Comparison of ENCODE assay signal across 8 cellular contexts in the genomic region with DNA sequence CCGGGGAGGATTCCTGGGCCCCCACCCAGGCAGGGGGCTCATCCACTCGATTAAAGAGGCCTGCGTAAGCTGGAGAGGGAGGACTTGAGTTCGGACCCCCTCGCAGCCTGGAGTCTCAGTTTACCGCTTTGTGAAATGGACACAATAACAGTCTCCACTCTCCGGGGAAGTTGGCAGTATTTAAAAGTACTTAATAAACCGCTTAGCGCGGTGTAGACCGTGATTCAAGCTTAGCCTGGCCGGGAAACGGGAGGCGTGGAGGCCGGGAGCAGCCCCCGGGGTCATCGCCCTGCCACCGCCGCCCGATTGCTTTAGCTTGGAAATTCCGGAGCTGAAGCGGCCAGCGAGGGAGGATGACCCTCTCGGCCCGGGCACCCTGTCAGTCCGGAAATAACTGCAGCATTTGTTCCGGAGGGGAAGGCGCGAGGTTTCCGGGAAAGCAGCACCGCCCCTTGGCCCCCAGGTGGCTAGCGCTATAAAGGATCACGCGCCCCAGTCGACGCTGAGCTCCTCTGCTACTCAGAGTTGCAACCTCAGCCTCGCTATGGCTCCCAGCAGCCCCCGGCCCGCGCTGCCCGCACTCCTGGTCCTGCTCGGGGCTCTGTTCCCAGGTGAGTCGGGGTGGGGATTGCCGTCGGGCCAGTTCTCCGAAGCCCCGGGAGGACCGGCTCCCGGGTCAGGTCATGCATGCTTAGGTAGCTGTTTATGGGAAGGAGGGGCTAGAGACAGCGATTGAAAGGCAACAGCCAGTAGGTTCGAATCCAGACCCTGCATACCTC. TPM values are rescaled to one million over a fixed set of nuclear protein-coding genes. Genes with fewer than 3 reads are reported as not detected.
A peak's percentile ranks its signal among the peaks of the same experiment; 100 is the strongest.
DNase-seq lines count a peak whose midpoint lies in the region; ATAC-seq and TF ChIP-seq lines count a peak whose summit lies in the region.

A gene with protein sequence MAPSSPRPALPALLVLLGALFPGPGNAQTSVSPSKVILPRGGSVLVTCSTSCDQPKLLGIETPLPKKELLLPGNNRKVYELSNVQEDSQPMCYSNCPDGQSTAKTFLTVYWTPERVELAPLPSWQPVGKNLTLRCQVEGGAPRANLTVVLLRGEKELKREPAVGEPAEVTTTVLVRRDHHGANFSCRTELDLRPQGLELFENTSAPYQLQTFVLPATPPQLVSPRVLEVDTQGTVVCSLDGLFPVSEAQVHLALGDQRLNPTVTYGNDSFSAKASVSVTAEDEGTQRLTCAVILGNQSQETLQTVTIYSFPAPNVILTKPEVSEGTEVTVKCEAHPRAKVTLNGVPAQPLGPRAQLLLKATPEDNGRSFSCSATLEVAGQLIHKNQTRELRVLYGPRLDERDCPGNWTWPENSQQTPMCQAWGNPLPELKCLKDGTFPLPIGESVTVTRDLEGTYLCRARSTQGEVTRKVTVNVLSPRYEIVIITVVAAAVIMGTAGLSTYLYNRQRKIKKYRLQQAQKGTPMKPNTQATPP (plus strand): TSS at position 505 of the 779 bp plus-strand sequence. CDS start 40 bp downstream, at position 545.

- peak within 1 kb of the TSS; percentile 86 for H3K4me3 Mint-ChIP-seq in activated naive CD8-positive, alpha-beta T cell treated with anti-CD3 and anti-CD28 coated beads, Interleukin-2, amount 10 ng/mL, durations not matched to agents 7 days and 5 days

- H3K4me1 Mint-ChIP-seq in activated naive CD8-positive, alpha-beta T cell treated with anti-CD3 and anti-CD28 coated beads, Interleukin-2, amount 10 ng/mL, durations not matched to agents 7 days and 5 days = peaks cover 23% of the 10 kb centered on the region

- TF ChIP-seq CTCF in retinal pigment epithelial cell (conservative IDR thresholded peaks at IDR 0.05; ENCODE audit: low read depth, low read length) = no peak

- DNase-seq in T follicular helper cell (ENCODE audit: low read depth) (peak; percentile 52), right cardiac atrium (peak; percentile 91 to 94 (median 94)), retinal pigment epithelial cell (ENCODE audit: low read depth) (peak; percentile 22), NCI-H1092 (lab: John Stamatoyannopoulos, UW) (no peak)
- DNase-seq in activated naive CD8-positive, alpha-beta T cell treated with anti-CD3 and anti-CD28 coated beads, Interleukin-2, amount 10 ng/mL, durations not matched to agents 7 days and 5 days = peak; percentile 83

- H3K9me3 ChIP-seq in right cardiac atrium (ENCODE audit: control insufficient read depth, low read length) = no peaks in the 10 kb centered on the region

- WGBS in right cardiac atrium = 3% methylated on average over 51 of the region's 51 CpGs

- intact Hi-C loops in right cardiac atrium (cut with DNase I) = loop anchor here in 2 of 4 donors (10.0 kb wide), 2 partner anchors 54 to 64 kb away; a partner anchor contains a TSS

- peak within 1 kb of the TSS; percentile 7 for H2AFZ ChIP-seq in ACC112 (ENCODE audit: low read length, unreplicated experiment)

- H3K27ac ChIP-seq in ACC112 (ENCODE audit: low read depth, low read length) = peak within 1 kb of the TSS; percentile 84
- H3K27ac ChIP-seq in right cardiac atrium (ENCODE audit: low read length) = peak within 1 kb of the TSS; percentile 81

- H3K4me3 ChIP-seq in ACC112 (ENCODE audit: low read depth, low read length) (peak within 1 kb of the TSS; percentile 80), right cardiac atrium (ENCODE audit: low read length) (peak within 1 kb of the TSS; percentile 33), retinal pigment epithelial cell (ENCODE audit: low read length) (peak within 1 kb of the TSS; percentile 43)

- POLR2A ChIA-PET in activated naive CD8-positive, alpha-beta T cell treated with anti-CD3 and anti-CD28 coated beads, Interleukin-2, amount 10 ng/mL, durations not matched to agents 7 days and 5 days (lab: Charles Lee) = interaction anchor here (0.6 to 4.7 kb wide), 26 partner anchors 10 to 891 kb away, joined by 3 to 60 read pairs (median 6); a partner anchor contains a TSS

- peaks cover 5% of the 10 kb centered on the region for H3K36me3 Mint-ChIP-seq in activated naive CD8-positive, alpha-beta T cell treated with anti-CD3 and anti-CD28 coated beads, Interleukin-2, amount 10 ng/mL, durations not matched to agents 7 days and 5 days

- peaks cover 18% of the 10 kb centered on the region for H3K79me2 ChIP-seq in ACC112 (ENCODE audit: control insufficient read depth, insufficient read depth, low read length, unreplicated experiment)

- H3K9me3 Mint-ChIP-seq in activated naive CD8-positive, alpha-beta T cell treated with anti-CD3 and anti-CD28 coated beads, Interleukin-2, amount 10 ng/mL, durations not matched to agents 7 days and 5 days = no peaks in the 10 kb centered on the region

- peaks cover 3% of the 10 kb centered on the region; the same call in 1 of the 2 replicates for H3K36me3 ChIP-seq in ACC112 (ENCODE audit: insufficient read depth, low read length)

- H3K27me3 ChIP-seq in ACC112 (ENCODE audit: insufficient read depth, low read length) (no peaks in the 10 kb centered on the region), right cardiac atrium (ENCODE audit: control insufficient read depth, insufficient read depth) (no peaks in the 10 kb centered on the region)

- peaks cover 3% of the 10 kb centered on the region for H3K4me1 ChIP-seq in ACC112 (ENCODE audit: control insufficient read depth, insufficient read depth, low read length, unreplicated experiment)
- H3K4me1 ChIP-seq in right cardiac atrium (ENCODE audit: control insufficient read depth, insufficient read depth, low read length) = no peaks in the 10 kb centered on the region

- H3K27ac Mint-ChIP-seq in activated naive CD8-positive, alpha-beta T cell treated with anti-CD3 and anti-CD28 coated beads, Interleukin-2, amount 10 ng/mL, durations not matched to agents 7 days and 5 days = peak within 1 kb of the TSS; percentile 92

- H3K27me3 Mint-ChIP-seq in activated naive CD8-positive, alpha-beta T cell treated with anti-CD3 and anti-CD28 coated beads, Interleukin-2, amount 10 ng/mL, durations not matched to agents 7 days and 5 days = no peaks in the 10 kb centered on the region

- peak; percentile 36 for ATAC-seq in GM18868 (IDR thresholded peaks at IDR 0.05; ENCODE audit: unreplicated experiment)
- peak; percentile 46 for ATAC-seq in HG03521 (IDR thresholded peaks at IDR 0.05; ENCODE audit: unreplicated experiment)
- ATAC-seq in activated naive CD8-positive, alpha-beta T cell treated with anti-CD3 and anti-CD28 coated beads, Interleukin-2, amount 10 ng/mL, durations not matched to agents 7 days and 5 days (ENCODE audit: low read depth) = peak; percentile 65
- peak; percentile 78 to 83 for ATAC-seq in right cardiac atrium

RNA-seq across cellular contexts. Expression of the gene that starts here (rescaled TPM):
- 10 to 100 TPM in 1 of 2 experiments, 1 to 10 TPM in 1; 9.5 to 11.7 TPM for total RNA-seq in activated naive CD8-positive, alpha-beta T cell treated with anti-CD3 and anti-CD28 coated beads, Interleukin-2, amount 10 ng/mL, durations not matched to agents 7 days and 5 days
- total RNA-seq in right cardiac atrium = 10 to 100 TPM in 2 of 4 donors, 1 to 10 TPM in 2; 8.4 to 14.5 (median 9.9) TPM
- 9.8 TPM for polyA plus RNA-seq in right cardiac atrium
